ENCODE assay signal across 8 cellular contexts in the genomic region with DNA sequence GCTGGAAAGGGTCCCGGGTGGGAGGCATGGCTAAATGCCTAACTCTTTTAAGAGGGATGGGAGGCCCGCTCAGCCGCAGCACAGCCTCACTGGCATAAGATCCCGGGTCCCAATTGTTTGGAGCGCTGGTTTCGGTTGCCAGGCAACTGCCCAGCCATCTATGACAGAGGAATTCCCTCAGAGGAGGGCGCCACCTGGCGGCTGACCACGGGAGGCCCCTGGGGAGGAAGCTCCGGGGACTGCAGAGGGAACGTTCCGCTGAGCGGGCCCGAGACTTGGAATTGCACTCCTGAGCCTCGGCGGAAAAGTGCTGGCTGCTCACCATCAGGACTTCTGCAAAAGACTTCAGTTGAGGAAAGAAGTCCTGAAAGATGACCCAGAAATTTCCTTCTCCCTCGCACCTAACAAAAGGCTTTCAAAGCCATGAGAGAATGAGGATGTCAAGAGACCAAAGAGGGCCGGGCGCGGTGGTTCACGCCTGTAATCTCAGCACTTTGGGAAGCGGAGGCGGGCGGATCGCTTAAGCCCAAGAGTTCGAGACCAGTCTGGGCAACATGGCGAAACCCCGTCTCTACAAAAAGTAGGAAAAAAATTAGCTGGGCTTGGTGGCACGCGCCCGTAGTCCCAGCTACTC. TPM values are rescaled to one million over a fixed set of nuclear protein-coding genes. Genes with fewer than 3 reads are reported as not detected.
DNase-seq lines count a peak whose midpoint lies in the region; ATAC-seq, FAIRE-seq and TF ChIP-seq lines count a peak whose summit lies in the region.

No MANE protein-coding gene starts in this region.

- peak overlapping the region; percentile 82 for H3K4me3 Mint-ChIP-seq in neural progenitor cell
- peak overlapping the region; percentile 81 for H3K4me3 Mint-ChIP-seq in stimulated activated naive CD8-positive, alpha-beta T cell treated with anti-CD3 and anti-CD28 coated beads, Interleukin-15, Interleukin-2, amounts not matched to agents 100 ng/mL and 50 ng/mL, for 24 hours

- no peaks in the 10 kb centered on the region for H3K36me3 ChIP-seq in neural progenitor cell

- no peaks in the 10 kb centered on the region for H3K9me3 ChIP-seq in neural progenitor cell (ENCODE audit: low read depth)

- H3K4me1 ChIP-seq in neural progenitor cell: peaks cover 4% of the 10 kb centered on the region

- TF ChIP-seq CTCF in D721Med (IDR thresholded peaks at IDR 0.05; ENCODE audit: insufficient read depth, missing control alignments) (peak; percentile 88), LNCaP clone FGC (IDR thresholded peaks at IDR 0.05; ENCODE audit: control insufficient read depth, extremely low read depth, insufficient read depth) (peak; percentile 85), foreskin fibroblast (IDR thresholded peaks at IDR 0.05; ENCODE audit: low read depth, low read length) (peak; percentile 91), neural progenitor cell (IDR thresholded peaks at IDR 0.05) (peak; percentile 99)

- peak overlapping the region; percentile 83 for H2AFZ ChIP-seq in neural progenitor cell (replicated peaks)

- no peak for FAIRE-seq in D721Med (lab: Jason Lieb, UNC)

- DNase-seq in D721Med (ENCODE audit: insufficient read length, low spot score) (no peak), LNCaP clone FGC (ENCODE audit: low read depth) (peak; percentile 51), SHP77 (lab: John Stamatoyannopoulos, UW) (peak; percentile 78 to 88), foreskin fibroblast (peak; percentile 78 to 93), neural progenitor cell (ENCODE audit: low spot score) (peak; percentile 99)
- peak; percentile 96 for DNase-seq in activated effector memory CD4-positive, alpha-beta T cell treated with anti-CD3 and anti-CD28 coated beads, Interleukin-2, amount 50 U/mL, for 16 hours

- H3K79me2 ChIP-seq in neural progenitor cell (ENCODE audit: low read depth): no peaks in the 10 kb centered on the region

- peaks cover 92% of the 10 kb centered on the region for H3K27me3 ChIP-seq in neural progenitor cell

- no peak overlapping the region for H3K9ac ChIP-seq in neural progenitor cell

- no peaks in the 10 kb centered on the region for H3K36me3 Mint-ChIP-seq in neural progenitor cell
- no peaks in the 10 kb centered on the region for H3K36me3 Mint-ChIP-seq in stimulated activated naive CD8-positive, alpha-beta T cell treated with anti-CD3 and anti-CD28 coated beads, Interleukin-15, Interleukin-2, amounts not matched to agents 100 ng/mL and 50 ng/mL, for 24 hours (ENCODE audit: low read depth)

- H3K27ac ChIP-seq in neural progenitor cell: no peak overlapping the region

- peaks cover 38% of the 10 kb centered on the region for H3K27me3 Mint-ChIP-seq in neural progenitor cell (ENCODE audit: insufficient read depth, low read depth)
- H3K27me3 Mint-ChIP-seq in stimulated activated naive CD8-positive, alpha-beta T cell treated with anti-CD3 and anti-CD28 coated beads, Interleukin-15, Interleukin-2, amounts not matched to agents 100 ng/mL and 50 ng/mL, for 24 hours: peaks cover 17% of the 10 kb centered on the region

- peak overlapping the region; percentile 96 for H3K4me2 ChIP-seq in neural progenitor cell

- H3K4me3 ChIP-seq in LNCaP clone FGC (ENCODE audit: low read depth, low read length): no peak overlapping the region
- H3K4me3 ChIP-seq in foreskin fibroblast (ENCODE audit: low read depth in 1 of 2, low read length in 2 of 2): peak overlapping the region; percentile 18 to 38
- H3K4me3 ChIP-seq in neural progenitor cell: peak overlapping the region; percentile 51

- H3K9me3 Mint-ChIP-seq in neural progenitor cell: no peaks in the 10 kb centered on the region
- no peaks in the 10 kb centered on the region for H3K9me3 Mint-ChIP-seq in stimulated activated naive CD8-positive, alpha-beta T cell treated with anti-CD3 and anti-CD28 coated beads, Interleukin-15, Interleukin-2, amounts not matched to agents 100 ng/mL and 50 ng/mL, for 24 hours

- ATAC-seq in GM21619 (IDR thresholded peaks at IDR 0.05; ENCODE audit: unreplicated experiment): peak; percentile 66

- peaks cover 28% of the 10 kb centered on the region for H3F3A ChIP-seq in neural progenitor cell (ENCODE audit: low read depth)

- H4K20me1 ChIP-seq in neural progenitor cell (ENCODE audit: low read depth): no peaks in the 10 kb centered on the region

- H3K4me1 Mint-ChIP-seq in neural progenitor cell: peaks cover 22% of the 10 kb centered on the region
- H3K4me1 Mint-ChIP-seq in stimulated activated naive CD8-positive, alpha-beta T cell treated with anti-CD3 and anti-CD28 coated beads, Interleukin-15, Interleukin-2, amounts not matched to agents 100 ng/mL and 50 ng/mL, for 24 hours (ENCODE audit: low read depth): peaks cover 60% of the 10 kb centered on the region

- H3K27ac Mint-ChIP-seq in neural progenitor cell: peak overlapping the region; percentile 94
- peak overlapping the region; percentile 77 for H3K27ac Mint-ChIP-seq in stimulated activated naive CD8-positive, alpha-beta T cell treated with anti-CD3 and anti-CD28 coated beads, Interleukin-15, Interleukin-2, amounts not matched to agents 100 ng/mL and 50 ng/mL, for 24 hours

RNA-seq across cellular contexts. Expression of a gene that starts 1.1 kb away (rescaled TPM):
- 1.5 and 2.0 TPM in 2 replicates for total RNA-seq in neural progenitor cell (ENCODE audit: low replicate concordance)

RNA-seq across cellular contexts. Expression of a gene that starts 22.2 kb away (rescaled TPM):
- total RNA-seq in neural progenitor cell (ENCODE audit: low replicate concordance): 18.5 and 22.1 TPM in 2 replicates

RNA-seq across cellular contexts. Expression of a gene that starts 37.0 kb away (rescaled TPM):
- total RNA-seq in neural progenitor cell (ENCODE audit: low replicate concordance): 26.9 and 48.4 TPM in 2 replicates
